ENCODE assay signal across 20 cellular contexts in the genomic region with DNA sequence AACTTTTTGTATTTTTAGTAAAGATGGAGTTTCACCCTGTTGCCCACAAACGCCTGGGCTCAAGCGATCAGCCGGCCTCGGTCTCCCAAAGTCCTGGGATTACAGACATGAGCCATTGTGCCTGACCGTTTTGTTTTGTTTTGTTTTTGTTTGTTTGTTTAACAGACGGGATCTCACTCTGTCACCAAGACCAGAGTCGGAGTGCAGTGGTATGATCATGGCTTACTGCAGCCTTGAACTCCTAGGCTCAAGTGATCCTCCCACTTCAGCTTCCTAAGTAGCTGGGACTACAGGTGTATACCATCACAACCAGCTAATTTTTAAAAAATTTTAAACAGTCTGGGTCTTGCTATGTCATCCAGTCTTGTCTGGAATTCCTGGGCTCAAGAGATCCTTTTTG.
"Had no signal": no experiment of that assay in that cellular context is flagged by ENCODE, and none has a peak within 500 bp of the region (broad histone marks: within the 10 kb centered on the region; RNA-seq: fewer than 3 reads in every experiment).

No MANE protein-coding gene starts in this region.

- DNase-seq: colonic mucosa; effector CD4-positive, alpha-beta T cell; endodermal cell; erythroblast; foreskin keratinocyte; head of caudate nucleus; left colon; left ventricle myocardium superior; mesendoderm; naive thymus-derived CD4-positive, alpha-beta T cell; nephron progenitor cell; ovary; right cardiac atrium; stimulated activated CD4-positive, alpha-beta T cell treated with anti-CD3 and anti-CD28 coated beads, Interleukin-2, amount 100 ng/mL, for 48 hours; stimulated activated naive CD4-positive, alpha-beta T cell treated with Interleukin-2 at 50 U/mL for 16 hours had no signal

- ATAC-seq: foreskin keratinocyte; left colon; left ventricle myocardium superior; naive thymus-derived CD4-positive, alpha-beta T cell; right cardiac atrium had no signal

- H3K27me3 ChIP-seq: colonic mucosa, foreskin keratinocyte, hepatocyte, neutrophil, ovary, tibial nerve had no signal

- H2AFZ ChIP-seq: hepatocyte had no signal

- H3K27ac ChIP-seq: colonic mucosa, foreskin keratinocyte, neutrophil, ovary had no signal

- H3K4me2 ChIP-seq: hepatocyte, smooth muscle cell had no signal

- H3K36me3 ChIP-seq: colonic mucosa, neutrophil, ovary had no signal

- H3K9me3 ChIP-seq: colonic mucosa, neutrophil, ovary, tibial nerve had no signal

- H3K4me3 ChIP-seq: colonic mucosa, hepatocyte, lung, ovary, smooth muscle cell, tibial nerve had no signal
